10 cellular contexts compared by ENCODE assay signal in genomic region chr1:206856674-206857464, GRCh38. TPM values are rescaled to one million over a fixed set of nuclear protein-coding genes. Genes with fewer than 3 reads are reported as not detected.
DNase-seq lines count a peak whose midpoint lies in the region; ATAC-seq, FAIRE-seq and TF ChIP-seq lines count a peak whose summit lies in the region.
"Had no signal": no experiment of that assay in that cellular context is flagged by ENCODE, and none has a peak within 500 bp of the region (broad histone marks: within the 10 kb centered on the region; RNA-seq: fewer than 3 reads in every experiment).

No MANE protein-coding gene starts in this region.

- H3K4me2 ChIP-seq in Karpas-422 (ENCODE audit: low read depth, low read length, poor library complexity, severe bottlenecking) = no peak overlapping the region
- no peak overlapping the region for H3K4me2 ChIP-seq in K562 (ENCODE audit: insufficient read depth, low read length)

- intact Hi-C loops in activated CD4-positive, alpha-beta T cell treated with anti-CD3 and anti-CD28 coated beads, Interleukin-2, amount 10 ng/mL, durations not matched to agents 24 days and 14 days (cut with micrococcal nuclease) = no loop called here
- intact Hi-C loops in K562 (cut with micrococcal nuclease) = no loop called here
- intact Hi-C loops in Right ventricle myocardium superior (cut with DNase I) = no loop called here
- intact Hi-C loops in sigmoid colon (cut with DNase I) = no loop called here

- no peak overlapping the region for H3K4me3 ChIP-seq in Karpas-422 (ENCODE audit: low read length)
- no peak overlapping the region for H3K4me3 ChIP-seq in K562
- H3K4me3 ChIP-seq in retinal pigment epithelial cell (ENCODE audit: low read length) = no peak overlapping the region
- no peak overlapping the region for H3K4me3 ChIP-seq in sigmoid colon

- H3K79me2 ChIP-seq in Karpas-422 (ENCODE audit: low read length) = no peaks in the 10 kb centered on the region
- no peaks in the 10 kb centered on the region for H3K79me2 ChIP-seq in K562 (ENCODE audit: control insufficient read depth, insufficient read depth, low read length)

- H3K9ac ChIP-seq in Karpas-422 (ENCODE audit: low read length) (no peak overlapping the region), K562 (ENCODE audit: insufficient read depth in 1 of 2, low read depth in 2 of 2, low read length in 2 of 2) (no peak overlapping the region)

- H3K4me1 Mint-ChIP-seq in activated CD4-positive, alpha-beta T cell treated with anti-CD3 and anti-CD28 coated beads, Interleukin-2, amount 10 ng/mL, durations not matched to agents 24 days and 14 days = peaks cover 13% of the 10 kb centered on the region
- peaks cover 15% of the 10 kb centered on the region for H3K4me1 Mint-ChIP-seq in activated CD4-positive, alpha-beta T cell treated with anti-CD3 and anti-CD28 coated beads, Interleukin-2, amount 10 ng/mL, durations not matched to agents 7 days and 5 days

- in situ Hi-C loops in K562 (cut with MboI) = no loop called here

- H3K9me3 ChIP-seq in Karpas-422 (ENCODE audit: low read length) (no peaks in the 10 kb centered on the region), K562 (replicated peaks; ENCODE audit: control insufficient read depth, insufficient read depth, low read depth, low read length) (no peaks in the 10 kb centered on the region), sigmoid colon (no peaks in the 10 kb centered on the region)

- no peaks in the 10 kb centered on the region for H3K36me3 ChIP-seq in Karpas-422 (ENCODE audit: insufficient read depth, low read length)
- H3K36me3 ChIP-seq in K562 (ENCODE audit: control insufficient read depth, insufficient read depth, low read length) = no peaks in the 10 kb centered on the region
- no peaks in the 10 kb centered on the region for H3K36me3 ChIP-seq in sigmoid colon

- H3K36me3 Mint-ChIP-seq in activated CD4-positive, alpha-beta T cell treated with anti-CD3 and anti-CD28 coated beads, Interleukin-2, amount 10 ng/mL, durations not matched to agents 24 days and 14 days (ENCODE audit: low read depth) = no peaks in the 10 kb centered on the region
- peaks cover 6% of the 10 kb centered on the region for H3K36me3 Mint-ChIP-seq in activated CD4-positive, alpha-beta T cell treated with anti-CD3 and anti-CD28 coated beads, Interleukin-2, amount 10 ng/mL, durations not matched to agents 7 days and 5 days (ENCODE audit: low read depth)
- H3K36me3 Mint-ChIP-seq: activated naive CD8-positive, alpha-beta T cell had no signal

- H3K27me3 ChIP-seq in Karpas-422 (ENCODE audit: low read length) (no peaks in the 10 kb centered on the region), K562 (ENCODE audit: control insufficient read depth in 2 of 2, insufficient read depth in 2 of 2, low read length in 2 of 2) (peaks cover 12 to 30% of the 10 kb centered on the region in 2 experiments; a peak in 4 of 5 replicates), sigmoid colon (no peaks in the 10 kb centered on the region)

- TF ChIP-seq CTCF in K562 (IDR thresholded peaks at IDR 0.05 in 2 of 3, conservative IDR thresholded peaks at IDR 0.05 in 1 of 3; ENCODE audit: insufficient read depth in 2 of 3, low read depth in 1 of 3, low read length in 3 of 3) (peak; percentile 33 to 67 (median 62)), retinal pigment epithelial cell (conservative IDR thresholded peaks at IDR 0.05; ENCODE audit: low read depth, low read length) (peak; percentile 38), sigmoid colon (IDR thresholded peaks at IDR 0.05) (no peak)

- H2AFZ ChIP-seq in Karpas-422 (ENCODE audit: low read length) (no peak overlapping the region), K562 (ENCODE audit: low read depth, low read length) (no peak overlapping the region)

- peak; percentile 91 for ATAC-seq in K562
- ATAC-seq in Right ventricle myocardium superior (ENCODE audit: poor library complexity) = no peak

- TF ChIP-seq POLR2A in K562 (conservative IDR thresholded peaks at IDR 0.05) (no peak), sigmoid colon (IDR thresholded peaks at IDR 0.05) (no peak)

- H4K20me1 ChIP-seq in Karpas-422 (ENCODE audit: insufficient read depth, low read depth, low read length) (no peaks in the 10 kb centered on the region), K562 (replicated peaks; ENCODE audit: control insufficient read depth, insufficient read depth, low read length) (no peaks in the 10 kb centered on the region)

- H3K27me3 Mint-ChIP-seq in activated CD4-positive, alpha-beta T cell treated with anti-CD3 and anti-CD28 coated beads, Interleukin-2, amount 10 ng/mL, durations not matched to agents 24 days and 14 days = peaks cover 29% of the 10 kb centered on the region
- H3K27me3 Mint-ChIP-seq in activated CD4-positive, alpha-beta T cell treated with anti-CD3 and anti-CD28 coated beads, Interleukin-2, amount 10 ng/mL, durations not matched to agents 7 days and 5 days = peaks cover 21% of the 10 kb centered on the region

- CTCF ChIA-PET in activated CD4-positive, alpha-beta T cell treated with anti-CD3 and anti-CD28 coated beads, Interleukin-2, amount 10 ng/mL, durations not matched to agents 7 days and 5 days (lab: Charles Lee) = interaction anchor here (0.9 to 1.8 kb wide), 7 partner anchors 10 to 60 kb away, joined by 3 to 5 read pairs (median 3); no protein-coding TSS in a partner anchor
- CTCF ChIA-PET in K562 (lab: Yijun Ruan, JAX; ENCODE audit: low intra/inter-chr PET ratio) = interaction anchor here (1.3 kb wide), 1 partner anchor 55 kb away, joined by 3 read pairs; no protein-coding TSS in a partner anchor

- TF ChIP-seq EP300 in K562 (IDR thresholded peaks at IDR 0.05; ENCODE audit: low read length) = no peak
- no peak for TF ChIP-seq EP300 in sigmoid colon (IDR thresholded peaks at IDR 0.05)

- H3K9me3 Mint-ChIP-seq in activated CD4-positive, alpha-beta T cell treated with anti-CD3 and anti-CD28 coated beads, Interleukin-2, amount 10 ng/mL, durations not matched to agents 24 days and 14 days = peaks cover 19% of the 10 kb centered on the region
- H3K9me3 Mint-ChIP-seq in activated CD4-positive, alpha-beta T cell treated with anti-CD3 and anti-CD28 coated beads, Interleukin-2, amount 10 ng/mL, durations not matched to agents 7 days and 5 days = peaks cover 15% of the 10 kb centered on the region

- no peak overlapping the region for H3K27ac Mint-ChIP-seq in activated CD4-positive, alpha-beta T cell treated with anti-CD3 and anti-CD28 coated beads, Interleukin-2, amount 10 ng/mL, durations not matched to agents 24 days and 14 days
- H3K27ac Mint-ChIP-seq in activated CD4-positive, alpha-beta T cell treated with anti-CD3 and anti-CD28 coated beads, Interleukin-2, amount 10 ng/mL, durations not matched to agents 7 days and 5 days = no peak overlapping the region
- H3K27ac Mint-ChIP-seq: activated naive CD8-positive, alpha-beta T cell had no signal

- H3K9me2 ChIP-seq in Karpas-422 (replicated peaks; ENCODE audit: insufficient read depth, low read length) = no peaks in the 10 kb centered on the region

- POLR2A ChIA-PET in activated CD4-positive, alpha-beta T cell treated with anti-CD3 and anti-CD28 coated beads, Interleukin-2, amount 10 ng/mL, durations not matched to agents 7 days and 5 days (lab: Charles Lee) = no interaction called here
- POLR2A ChIA-PET in K562 (lab: Yijun Ruan, JAX) = interaction anchor here (0.8 to 1.0 kb wide), 2 partner anchors 12 to 22 kb away, joined by 3 to 5 read pairs; no protein-coding TSS in a partner anchor

- H3K4me3 Mint-ChIP-seq in activated CD4-positive, alpha-beta T cell treated with anti-CD3 and anti-CD28 coated beads, Interleukin-2, amount 10 ng/mL, durations not matched to agents 24 days and 14 days = no peak overlapping the region
- H3K4me3 Mint-ChIP-seq in activated CD4-positive, alpha-beta T cell treated with anti-CD3 and anti-CD28 coated beads, Interleukin-2, amount 10 ng/mL, durations not matched to agents 7 days and 5 days = no peak overlapping the region
- H3K4me3 Mint-ChIP-seq: activated naive CD8-positive, alpha-beta T cell had no signal

- H3K27ac ChIP-seq in Karpas-422 (ENCODE audit: low read length) = no peak overlapping the region
- H3K27ac ChIP-seq in K562 (ENCODE audit: extremely low read depth, low read depth, low read length) = no peak overlapping the region
- H3K27ac ChIP-seq in sigmoid colon = no peak overlapping the region

- peak; percentile 34 to 49; a peak in 2 of 4 replicates for TF ChIP-seq RAD21 in K562 (CRISPR knock-in tag; conservative IDR thresholded peaks at IDR 0.05 in 1 of 2, IDR thresholded peaks at IDR 0.05 in 1 of 2)

- no TSS peak for BruUV-seq in K562 (replicated peaks; lab: Mats Ljungman, UMichigan)

- H3K9me1 ChIP-seq in K562 (ENCODE audit: control insufficient read depth, insufficient read depth, low read length) = no peaks in the 10 kb centered on the region

- H3K4me1 ChIP-seq in Karpas-422 (ENCODE audit: low read length) = no peaks in the 10 kb centered on the region
- H3K4me1 ChIP-seq in K562 (replicated peaks in 1 of 2; ENCODE audit: control insufficient read depth in 2 of 2, insufficient read depth in 2 of 2, low read length in 2 of 2) = no peaks in the 10 kb centered on the region
- H3K4me1 ChIP-seq in sigmoid colon = no peaks in the 10 kb centered on the region

- 4% methylated on average over 5 of the region's 5 CpGs for WGBS in K562 (ENCODE audit: insufficient coverage, low coverage, missing lambda C conversion rate)
- 91 to 92% methylated on average over 5 of the region's 5 CpGs for WGBS in sigmoid colon, 2 donors

- FAIRE-seq in K562 (lab: Jason Lieb, UNC) = no peak

- DNase-seq in activated CD4-positive, alpha-beta T cell treated with anti-CD3 and anti-CD28 coated beads, Interleukin-2, amount 10 ng/mL, durations not matched to agents 24 days and 14 days = peak; percentile 62
- DNase-seq in activated CD4-positive, alpha-beta T cell treated with anti-CD3 and anti-CD28 coated beads, Interleukin-2, amount 10 ng/mL, durations not matched to agents 7 days and 5 days = no peak
- peak; percentile 65 for DNase-seq in Karpas-422
- peak in 1 of 4 experiments; percentile 32 for DNase-seq in K562 (ENCODE audit: extremely low read depth in 1 of 4, low spot score in 3 of 4)
- no peak for DNase-seq in retinal pigment epithelial cell (ENCODE audit: low read depth)
- DNase-seq in Right ventricle myocardium superior = no peak
- no peak for DNase-seq in sigmoid colon
- DNase-seq in NCI-H2081 (lab: John Stamatoyannopoulos, UW) = no peak
- DNase-seq: NCI-H1105 had no signal

RNA-seq across cellular contexts. Expression of gene IL20, which starts 8.6 kb away (rescaled TPM):
- not detected in 2 replicates for total RNA-seq in activated CD4-positive, alpha-beta T cell treated with anti-CD3 and anti-CD28 coated beads, Interleukin-2, amount 10 ng/mL, durations not matched to agents 24 days and 14 days
- total RNA-seq in activated CD4-positive, alpha-beta T cell treated with anti-CD3 and anti-CD28 coated beads, Interleukin-2, amount 10 ng/mL, durations not matched to agents 7 days and 5 days = not detected
- not detected in 2 replicates for total RNA-seq in Karpas-422 (2014; rRNA removed; shearing (Covaris generic); ENCODE audit: low replicate concordance)
- not detected in 2 replicates for total RNA-seq in K562 (2011; cell fraction: chromatin; rRNA removed; ENCODE audit: low replicate concordance)
- not detected in 2 replicates for total RNA-seq in K562 (2011; cell fraction: nucleolus; rRNA removed)
- not detected in 2 replicates for total RNA-seq in K562 (2011; cell fraction: nucleoplasm; rRNA removed)
- not detected in 2 replicates for total RNA-seq in K562 (2014; rRNA removed)
- total RNA-seq in K562 (2014; rRNA removed; fragmentation: Illumina TruSeq; extraction: Trizol) = not detected in 2 replicates
- not detected in 2 replicates for total RNA-seq in K562 (2015; rRNA removed; fragmentation: Illumina TruSeq; extraction: Trizol)
- total RNA-seq in K562 (2021) = not detected in 2 replicates
- polyA plus RNA-seq in K562 (2011; rRNA removed) = not detected in 2 replicates
- polyA plus RNA-seq in K562 (2011; cell fraction: cytosol; rRNA removed) = not detected in 2 replicates
- polyA plus RNA-seq in K562 (2011; cell fraction: nucleus; rRNA removed) = not detected in 2 replicates
- not detected in 2 replicates for polyA plus RNA-seq in K562 (2012)
- polyA plus RNA-seq in K562 (2014; fragmentation: Illumina TruSeq; extraction: Trizol) = not detected in 2 replicates
- polyA plus RNA-seq in K562 (2014; fragmentation: Nextera tagmentation; extraction: Ambion mirVana) = not detected
- polyA plus RNA-seq in K562 (2014; rRNA removed) = not detected in 2 replicates
- not detected in 2 replicates for polyA minus RNA-seq in K562 (2011; rRNA and poly(A)+ RNA removed)
- polyA minus RNA-seq in K562 (2011; cell fraction: cytosol; rRNA and poly(A)+ RNA removed) = not detected in 2 replicates
- polyA minus RNA-seq in K562 (2011; cell fraction: nucleus; rRNA and poly(A)+ RNA removed) = not detected in 2 replicates
- not detected for total RNA-seq in Right ventricle myocardium superior
- not detected for total RNA-seq in sigmoid colon
- polyA plus RNA-seq in sigmoid colon = not detected

RNA-seq across cellular contexts. Expression of gene IL24, which starts 40.4 kb away (rescaled TPM):
- 5.1 and 5.9 TPM in 2 replicates for total RNA-seq in activated CD4-positive, alpha-beta T cell treated with anti-CD3 and anti-CD28 coated beads, Interleukin-2, amount 10 ng/mL, durations not matched to agents 24 days and 14 days
- not detected for total RNA-seq in activated CD4-positive, alpha-beta T cell treated with anti-CD3 and anti-CD28 coated beads, Interleukin-2, amount 10 ng/mL, durations not matched to agents 7 days and 5 days
- total RNA-seq in Karpas-422 (2014; rRNA removed; shearing (Covaris generic); ENCODE audit: low replicate concordance) = not detected in 2 replicates
- total RNA-seq in K562 (2011; cell fraction: chromatin; rRNA removed; ENCODE audit: low replicate concordance) = not detected in 2 replicates
- not detected in 2 replicates for total RNA-seq in K562 (2011; cell fraction: nucleolus; rRNA removed)
- not detected in 2 replicates for total RNA-seq in K562 (2011; cell fraction: nucleoplasm; rRNA removed)
- total RNA-seq in K562 (2014; rRNA removed) = not detected in 2 replicates
- total RNA-seq in K562 (2014; rRNA removed; fragmentation: Illumina TruSeq; extraction: Trizol) = not detected in 2 replicates
- not detected in 2 replicates for total RNA-seq in K562 (2015; rRNA removed; fragmentation: Illumina TruSeq; extraction: Trizol)
- total RNA-seq in K562 (2021) = not detected in 2 replicates
- not detected in 2 replicates for polyA plus RNA-seq in K562 (2011; rRNA removed)
- 0.04 and 0.06 TPM in 2 replicates for polyA plus RNA-seq in K562 (2011; cell fraction: cytosol; rRNA removed)
- polyA plus RNA-seq in K562 (2011; cell fraction: nucleus; rRNA removed) = 0.07 TPM in 1 of 2 replicates, not detected in the other
- polyA plus RNA-seq in K562 (2012) = 0.04 and 0.22 TPM in 2 replicates
- not detected in 2 replicates for polyA plus RNA-seq in K562 (2014; fragmentation: Illumina TruSeq; extraction: Trizol)
- polyA plus RNA-seq in K562 (2014; fragmentation: Nextera tagmentation; extraction: Ambion mirVana) = under 1 TPM in 1 of 2 experiments, not detected in 1; 0.04 TPM
- polyA plus RNA-seq in K562 (2014; rRNA removed) = 0.19 TPM in 1 of 2 replicates, not detected in the other
- not detected in 2 replicates for polyA minus RNA-seq in K562 (2011; rRNA and poly(A)+ RNA removed)
- not detected in 2 replicates for polyA minus RNA-seq in K562 (2011; cell fraction: cytosol; rRNA and poly(A)+ RNA removed)
- polyA minus RNA-seq in K562 (2011; cell fraction: nucleus; rRNA and poly(A)+ RNA removed) = not detected in 2 replicates
- not detected for total RNA-seq in Right ventricle myocardium superior
- total RNA-seq in sigmoid colon = not detected
- under 1 TPM in 2 of 3 donors, not detected in 1; 0.36 to 0.46 TPM for polyA plus RNA-seq in sigmoid colon

Comparison
In these comparisons a context has a peak if more than half of its experiments do, and no peak if none do; other contexts are left out.
1. DNase-seq: peak in activated CD4-positive, alpha-beta T cell treated with anti-CD3 and anti-CD28 coated beads, Interleukin-2, amount 10 ng/mL, durations not matched to agents 24 days and 14 days (single experiment) and Karpas-422 (single experiment); none in activated CD4-positive, alpha-beta T cell treated with anti-CD3 and anti-CD28 coated beads, Interleukin-2, amount 10 ng/mL, durations not matched to agents 7 days and 5 days (single experiment), retinal pigment epithelial cell (single experiment), Right ventricle myocardium superior (single experiment), sigmoid colon (single experiment) and NCI-H2081 (0 of 2).
2. CTCF ChIP-seq: peak in K562 (3 of 3) and retinal pigment epithelial cell (single experiment); none in sigmoid colon (0 of 4).